ENCODE assay signal across 17 cellular contexts in genomic region chr6:27816906-27817305, GRCh38.
A peak's percentile ranks its signal among the peaks of the same experiment; 100 is the strongest.
DNase-seq lines count a peak whose midpoint lies in the region; ATAC-seq and TF ChIP-seq lines count a peak whose summit lies in the region.
"Had no signal": no experiment of that assay in that cellular context is flagged by ENCODE, and none has a peak within 500 bp of the region (broad histone marks: within the 10 kb centered on the region; RNA-seq: fewer than 3 reads in every experiment).

No MANE protein-coding gene starts in this region.

- H3K4me1 ChIP-seq in HUES48 (ENCODE audit: control insufficient read depth, insufficient read depth, low read length) (peaks cover 14% of the 10 kb centered on the region), ovary (ENCODE audit: insufficient read depth) (peaks cover 4% of the 10 kb centered on the region)

- TF ChIP-seq EP300 in ovary (IDR thresholded peaks at IDR 0.05), result no peak

- TF ChIP-seq CTCF in nephron (IDR thresholded peaks at IDR 0.05; ENCODE audit: unreplicated experiment in 3 of 3), result no peak
- TF ChIP-seq CTCF in ovary (IDR thresholded peaks at IDR 0.05), result no peak

- no peaks in the 10 kb centered on the region for H3K9me3 Mint-ChIP-seq in activated CD8-positive, alpha-beta memory T cell treated with anti-CD3 and anti-CD28 coated beads, Interleukin-2, amount 10 ng/mL, durations not matched to agents 7 days and 5 days (ENCODE audit: low read depth)
- H3K9me3 Mint-ChIP-seq in activated CD4-positive, alpha-beta memory T cell treated with anti-CD3 and anti-CD28 coated beads for 36 hours, result no peaks in the 10 kb centered on the region
- H3K9me3 Mint-ChIP-seq in nephron, result no peaks in the 10 kb centered on the region

- no peak overlapping the region for H3K4me3 Mint-ChIP-seq in activated CD8-positive, alpha-beta memory T cell treated with anti-CD3 and anti-CD28 coated beads, Interleukin-2, amount 10 ng/mL, durations not matched to agents 7 days and 5 days
- H3K4me3 Mint-ChIP-seq in activated CD4-positive, alpha-beta memory T cell treated with anti-CD3 and anti-CD28 coated beads for 36 hours, result no peak overlapping the region
- peak overlapping the region in 2 of 3 experiments; percentile 20 to 63 for H3K4me3 Mint-ChIP-seq in nephron
- H3K4me3 Mint-ChIP-seq: activated B cell treated with CpG ODN at 0.5 μM for 24 hours had no signal

- peak overlapping the region; percentile 98 for H3K27ac ChIP-seq in HUES48 (ENCODE audit: low read depth, low read length)
- H3K27ac ChIP-seq in ovary, result no peak overlapping the region
- H3K27ac ChIP-seq: left ventricle myocardium inferior had no signal

- peaks cover 4% of the 10 kb centered on the region for H3K27me3 Mint-ChIP-seq in activated CD8-positive, alpha-beta memory T cell treated with anti-CD3 and anti-CD28 coated beads, Interleukin-2, amount 10 ng/mL, durations not matched to agents 7 days and 5 days
- peaks cover 4% of the 10 kb centered on the region for H3K27me3 Mint-ChIP-seq in activated CD4-positive, alpha-beta memory T cell treated with anti-CD3 and anti-CD28 coated beads for 36 hours
- no peaks in the 10 kb centered on the region for H3K27me3 Mint-ChIP-seq in nephron (ENCODE audit: low read depth)
- H3K27me3 Mint-ChIP-seq: activated B cell treated with CpG ODN at 0.5 μM for 24 hours had no signal

- H3K36me3 ChIP-seq in HUES48 (ENCODE audit: control insufficient read depth, insufficient read depth, low read length) (no peaks in the 10 kb centered on the region), ovary (no peaks in the 10 kb centered on the region)
- H3K36me3 ChIP-seq: left ventricle myocardium inferior had no signal

- no peaks in the 10 kb centered on the region for H3K27me3 ChIP-seq in HUES48 (ENCODE audit: control insufficient read depth, insufficient read depth, low read length)
- H3K27me3 ChIP-seq in ovary, result no peaks in the 10 kb centered on the region

- no peak for DNase-seq in activated CD8-positive, alpha-beta memory T cell treated with anti-CD3 and anti-CD28 coated beads, Interleukin-2, amount 10 ng/mL, durations not matched to agents 7 days and 5 days
- no peak for DNase-seq in activated CD8-positive, alpha-beta memory T cell treated with anti-CD3 and anti-CD28 coated beads, Interleukin-2, amount 50 U/mL, for 4 hours
- no peak for DNase-seq in activated CD4-positive, alpha-beta memory T cell treated with anti-CD3 and anti-CD28 coated beads for 36 hours
- DNase-seq in hypothalamus (lab: John Stamatoyannopoulos, UW) (no peak), ovary (no peak)
- DNase-seq: activated B cell treated with CpG ODN at 0.5 μM for 24 hours; anterior cingulate cortex; COR-L47; GDM1; left ventricle myocardium inferior; NCI-H1417; NCI-H510A; retina; stimulated activated CD4-positive, alpha-beta T cell treated with anti-CD3 and anti-CD28 coated beads, Interleukin-15, amount 100 ng/mL, for 24 hours had no signal

- WGBS in ovary, 3 donors, result 87 to 92% (median 91%) methylated on average over 3 of the region's 3 CpGs

- ATAC-seq in activated CD8-positive, alpha-beta memory T cell treated with anti-CD3 and anti-CD28 coated beads, Interleukin-2, amount 10 ng/mL, durations not matched to agents 7 days and 5 days, result no peak
- ATAC-seq in GM18868 (IDR thresholded peaks at IDR 0.05; ENCODE audit: unreplicated experiment), result no peak

- H3K9ac ChIP-seq in HUES48 (ENCODE audit: low read depth, low read length), result no peak overlapping the region

- TF ChIP-seq POLR2A in ovary (IDR thresholded peaks at IDR 0.05), result no peak

- CTCF ChIA-PET in activated CD8-positive, alpha-beta memory T cell treated with anti-CD3 and anti-CD28 coated beads, Interleukin-2, amount 10 ng/mL, durations not matched to agents 7 days and 5 days (lab: Charles Lee), result interaction anchor here (0.9 to 1.3 kb wide), 2 partner anchors 20 to 78 kb away, joined by 3 read pairs; no protein-coding TSS in a partner anchor
- CTCF ChIA-PET in activated CD4-positive, alpha-beta memory T cell treated with anti-CD3 and anti-CD28 coated beads for 36 hours (lab: Charles Lee), result interaction anchor here (2.0 to 9.2 kb wide), 2 partner anchors 55 to 78 kb away, joined by 7 to 68 read pairs; a partner anchor contains a TSS

- no peaks in the 10 kb centered on the region for H3K36me3 Mint-ChIP-seq in activated CD8-positive, alpha-beta memory T cell treated with anti-CD3 and anti-CD28 coated beads, Interleukin-2, amount 10 ng/mL, durations not matched to agents 7 days and 5 days
- peaks cover 9% of the 10 kb centered on the region for H3K36me3 Mint-ChIP-seq in activated CD4-positive, alpha-beta memory T cell treated with anti-CD3 and anti-CD28 coated beads for 36 hours
- H3K36me3 Mint-ChIP-seq in nephron (ENCODE audit: low read depth), result no peaks in the 10 kb centered on the region

- intact Hi-C loops in activated CD4-positive, alpha-beta memory T cell treated with anti-CD3 and anti-CD28 coated beads for 36 hours (cut with micrococcal nuclease), result loop anchor here (5.0 to 10.0 kb wide), 3 partner anchors 320 to 1662 kb away; a partner anchor contains a TSS
- intact Hi-C loops in ovary (cut with DNase I), result loop anchor here in 1 of 4 donors (10.0 kb wide), 1 partner anchor 1792 kb away; a partner anchor contains a TSS

- H3K4me3 ChIP-seq in HUES48 (ENCODE audit: low read depth, low read length), result no peak overlapping the region
- no peak overlapping the region for H3K4me3 ChIP-seq in ovary
- H3K4me3 ChIP-seq: left ventricle myocardium inferior had no signal

- peak overlapping the region; percentile 73 for H3K27ac Mint-ChIP-seq in activated CD8-positive, alpha-beta memory T cell treated with anti-CD3 and anti-CD28 coated beads, Interleukin-2, amount 10 ng/mL, durations not matched to agents 7 days and 5 days
- H3K27ac Mint-ChIP-seq in activated CD4-positive, alpha-beta memory T cell treated with anti-CD3 and anti-CD28 coated beads for 36 hours, result peak overlapping the region; percentile 56
- H3K27ac Mint-ChIP-seq in nephron, result peak overlapping the region; percentile 58 to 94 (median 72)
- H3K27ac Mint-ChIP-seq: activated B cell treated with CpG ODN at 0.5 μM for 24 hours had no signal

- H3K9me3 ChIP-seq in HUES48 (ENCODE audit: control insufficient read depth, insufficient read depth, low read length) (no peaks in the 10 kb centered on the region), ovary (no peaks in the 10 kb centered on the region)
- H3K9me3 ChIP-seq: left ventricle myocardium inferior had no signal

- POLR2A ChIA-PET in activated CD4-positive, alpha-beta memory T cell treated with anti-CD3 and anti-CD28 coated beads for 36 hours (lab: Charles Lee), result interaction anchor here (1.1 to 9.1 kb wide), 3 partner anchors 50 to 670 kb away, joined by 3 to 110 read pairs (median 3); a partner anchor contains a TSS

- peaks cover 45% of the 10 kb centered on the region for H3K4me1 Mint-ChIP-seq in activated CD8-positive, alpha-beta memory T cell treated with anti-CD3 and anti-CD28 coated beads, Interleukin-2, amount 10 ng/mL, durations not matched to agents 7 days and 5 days
- H3K4me1 Mint-ChIP-seq in activated CD4-positive, alpha-beta memory T cell treated with anti-CD3 and anti-CD28 coated beads for 36 hours (ENCODE audit: low read depth), result peaks cover 30% of the 10 kb centered on the region
- peaks cover 11% of the 10 kb centered on the region for H3K4me1 Mint-ChIP-seq in nephron

Comparison
In these comparisons a context has a peak if more than half of its experiments do, and no peak if none do; other contexts are left out.
1. H3K4me3 Mint-ChIP-seq: peak in nephron (2 of 3); none in activated CD8-positive, alpha-beta memory T cell treated with anti-CD3 and anti-CD28 coated beads, Interleukin-2, amount 10 ng/mL, durations not matched to agents 7 days and 5 days (single experiment) and activated CD4-positive, alpha-beta memory T cell treated with anti-CD3 and anti-CD28 coated beads for 36 hours (single experiment).
2. Peak in every context shown above with its lines, with median percentiles within 50 percentile points of each other: H3K27ac Mint-ChIP-seq.